In the genomic region with DNA sequence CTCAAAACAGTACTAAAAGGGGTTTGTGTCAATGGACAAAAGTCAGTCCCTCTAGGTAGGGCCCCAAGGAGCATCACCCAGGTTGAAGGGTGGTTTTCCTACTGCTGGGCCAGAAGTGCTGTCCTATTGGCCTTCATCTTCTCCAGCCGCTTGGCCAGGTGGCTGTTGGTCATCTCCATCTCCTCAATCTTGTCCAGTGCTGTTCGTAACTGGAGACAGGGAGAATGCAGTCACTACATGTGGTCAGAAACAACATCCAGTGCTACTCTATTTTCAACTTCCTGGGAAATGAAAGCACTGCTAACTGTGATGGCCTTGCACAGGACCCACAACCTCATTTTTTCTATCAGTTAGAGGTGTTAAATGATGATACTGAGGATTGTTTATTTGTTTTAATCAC, we compare ENCODE assay signal across 12 cellular contexts.
DNase-seq lines count a peak whose midpoint lies in the region; ATAC-seq, FAIRE-seq and TF ChIP-seq lines count a peak whose summit lies in the region.
"Had no signal": no experiment of that assay in that cellular context is flagged by ENCODE, and none has a peak within 500 bp of the region (broad histone marks: within the 10 kb centered on the region; RNA-seq: fewer than 3 reads in every experiment).

No MANE protein-coding gene starts in this region.

- peak overlapping the region; percentile 60 for H3K27ac Mint-ChIP-seq in nephron progenitor cell
- H3K27ac Mint-ChIP-seq: GM23338 had no signal

- no peak for TF ChIP-seq POLR2A in heart left ventricle (IDR thresholded peaks at IDR 0.05)
- TF ChIP-seq POLR2A in K562 (conservative IDR thresholded peaks at IDR 0.05), result 0 out of 2 replicates have a peak, but pooled peaks have one; percentile 34
- no peak for TF ChIP-seq POLR2A in uterus (IDR thresholded peaks at IDR 0.05)

- H3K27ac ChIP-seq in heart left ventricle (peak overlapping the region; percentile 47 to 90 (median 84)), K562 (ENCODE audit: extremely low read depth, low read depth, low read length) (no peak overlapping the region; the same call in 2 of the 3 replicates), uterus (peak overlapping the region; percentile 19 to 75)

- no peak for TF ChIP-seq EP300 in K562 (IDR thresholded peaks at IDR 0.05; ENCODE audit: low read length)

- DNase-seq in heart left ventricle (no peak), left cardiac atrium (no peak), K562 (ENCODE audit: extremely low read depth in 1 of 4, low spot score in 3 of 4) (no peak), nephron progenitor cell (no peak), uterus (no peak), H4 (ENCODE audit: low spot score) (no peak)
- DNase-seq: activated gamma-delta T cell, small intestine had no signal

- H3K9ac ChIP-seq in K562 (ENCODE audit: insufficient read depth in 1 of 2, low read depth in 2 of 2, low read length in 2 of 2), result no peak overlapping the region

- H3K9me3 ChIP-seq in heart left ventricle, result no peaks in the 10 kb centered on the region
- H3K9me3 ChIP-seq in K562 (replicated peaks; ENCODE audit: control insufficient read depth, insufficient read depth, low read depth, low read length), result no peaks in the 10 kb centered on the region
- no peaks in the 10 kb centered on the region for H3K9me3 ChIP-seq in uterus

- no peaks in the 10 kb centered on the region for H3K9me1 ChIP-seq in K562 (ENCODE audit: control insufficient read depth, insufficient read depth, low read length)

- TF ChIP-seq CTCF in heart left ventricle (IDR thresholded peaks at IDR 0.05) (no peak), K562 (IDR thresholded peaks at IDR 0.05 in 2 of 3, conservative IDR thresholded peaks at IDR 0.05 in 1 of 3; ENCODE audit: insufficient read depth in 2 of 3, low read depth in 1 of 3, low read length in 3 of 3) (no peak), nephron progenitor cell (IDR thresholded peaks at IDR 0.05) (no peak), uterus (IDR thresholded peaks at IDR 0.05) (no peak)

- no peak for FAIRE-seq in K562 (lab: Jason Lieb, UNC)
- FAIRE-seq: G401.6, small intestine had no signal

- no peak for TF ChIP-seq RAD21 in K562 (CRISPR knock-in tag; conservative IDR thresholded peaks at IDR 0.05 in 1 of 2, IDR thresholded peaks at IDR 0.05 in 1 of 2)

- H3K4me1 ChIP-seq in heart left ventricle (peaks cover 11 to 73% (median 47%) of the 10 kb centered on the region in 12 donors), K562 (replicated peaks in 1 of 2; ENCODE audit: control insufficient read depth in 2 of 2, insufficient read depth in 2 of 2, low read length in 2 of 2) (peaks cover 0 to 3% of the 10 kb centered on the region in 2 experiments; a peak in 2 of 5 replicates), uterus (peaks cover 0 to 5% of the 10 kb centered on the region in 2 donors)

- peaks cover 84% of the 10 kb centered on the region for H3K36me3 Mint-ChIP-seq in nephron progenitor cell (ENCODE audit: low read depth)

- CTCF ChIA-PET in K562 (lab: Yijun Ruan, JAX; ENCODE audit: low intra/inter-chr PET ratio), result no interaction called here

- intact Hi-C loops in heart left ventricle (cut with DNase I), result loop anchor here in 4 of 10 donors (1.0 to 10.0 kb wide), 5 partner anchors 36 to 63 kb away; a partner anchor contains a TSS
- intact Hi-C loops in left cardiac atrium (cut with DNase I), result no loop called here
- intact Hi-C loops in K562 (cut with micrococcal nuclease), result no loop called here
- intact Hi-C loops in uterus (cut with DNase I; ENCODE audit: low total_unique reads), result no loop called here

- H3K79me2 ChIP-seq in K562 (ENCODE audit: control insufficient read depth, insufficient read depth, low read length), result no peaks in the 10 kb centered on the region

- no peaks in the 10 kb centered on the region for H3K27me3 Mint-ChIP-seq in nephron progenitor cell (ENCODE audit: low read depth, poor library complexity)

- H4K20me1 ChIP-seq in K562 (replicated peaks; ENCODE audit: control insufficient read depth, insufficient read depth, low read length), result no peaks in the 10 kb centered on the region

- no peak overlapping the region for H2AFZ ChIP-seq in K562 (ENCODE audit: low read depth, low read length)
- H2AFZ ChIP-seq: GM23338 had no signal

- H3K4me3 ChIP-seq in heart left ventricle, result peak overlapping the region in 1 of 12 donors; percentile 13
- no peak overlapping the region for H3K4me3 ChIP-seq in K562
- H3K4me3 ChIP-seq in uterus, result no peak overlapping the region
- H3K4me3 ChIP-seq: GM23338 had no signal

- H3K4me3 Mint-ChIP-seq in nephron progenitor cell, result no peak overlapping the region
- H3K4me3 Mint-ChIP-seq: GM23338 had no signal

- no peak overlapping the region for H3K4me2 ChIP-seq in K562 (ENCODE audit: insufficient read depth, low read length)
- H3K4me2 ChIP-seq: GM23338 had no signal

- POLR2A ChIA-PET in K562 (lab: Yijun Ruan, JAX), result interaction anchor here (0.8 to 1.1 kb wide), 2 partner anchors 109 to 156 kb away, joined by 3 to 4 read pairs; a partner anchor contains a TSS

- ATAC-seq in heart left ventricle (peak in 2 of 4 donors; percentile 2 to 17), left cardiac atrium (no peak), K562 (peak; percentile 14; the same call in 2 of the 3 replicates), HG02970 (IDR thresholded peaks at IDR 0.05; ENCODE audit: low FRiP score, unreplicated experiment) (no peak), GM18511 (IDR thresholded peaks at IDR 0.05; ENCODE audit: unreplicated experiment) (no peak)
- ATAC-seq: GM23338 had no signal

- no peaks in the 10 kb centered on the region for H3K27me3 ChIP-seq in heart left ventricle
- H3K27me3 ChIP-seq in K562 (ENCODE audit: control insufficient read depth in 2 of 2, insufficient read depth in 2 of 2, low read length in 2 of 2), result no peaks in the 10 kb centered on the region
- H3K27me3 ChIP-seq in uterus, result no peaks in the 10 kb centered on the region

- WGBS in heart left ventricle, 4 donors, result 57 to 69% (median 63%) methylated on average over 2 of the region's 2 CpGs
- 95% methylated on average over 2 of the region's 2 CpGs for WGBS in K562 (ENCODE audit: insufficient coverage, low coverage, missing lambda C conversion rate)

- in situ Hi-C loops in K562 (cut with MboI), result no loop called here

- peaks cover 10% of the 10 kb centered on the region for H3K4me1 Mint-ChIP-seq in nephron progenitor cell
- H3K4me1 Mint-ChIP-seq: GM23338 had no signal

- no peaks in the 10 kb centered on the region for H3K9me3 Mint-ChIP-seq in nephron progenitor cell
- H3K9me3 Mint-ChIP-seq: GM23338 had no signal

- BruUV-seq in K562 (replicated peaks; lab: Mats Ljungman, UMichigan), result no TSS peak

- H3K36me3 ChIP-seq in heart left ventricle (peaks cover 3 to 97% (median 81%) of the 10 kb centered on the region in 9 donors), K562 (ENCODE audit: control insufficient read depth, insufficient read depth, low read length) (peaks cover 89% of the 10 kb centered on the region), uterus (no peaks in the 10 kb centered on the region)

TF ChIP-seq in K562, 482 proteins besides CTCF, POLR2A, EP300 and RAD21:
- TF ChIP-seq, protein P1, sequence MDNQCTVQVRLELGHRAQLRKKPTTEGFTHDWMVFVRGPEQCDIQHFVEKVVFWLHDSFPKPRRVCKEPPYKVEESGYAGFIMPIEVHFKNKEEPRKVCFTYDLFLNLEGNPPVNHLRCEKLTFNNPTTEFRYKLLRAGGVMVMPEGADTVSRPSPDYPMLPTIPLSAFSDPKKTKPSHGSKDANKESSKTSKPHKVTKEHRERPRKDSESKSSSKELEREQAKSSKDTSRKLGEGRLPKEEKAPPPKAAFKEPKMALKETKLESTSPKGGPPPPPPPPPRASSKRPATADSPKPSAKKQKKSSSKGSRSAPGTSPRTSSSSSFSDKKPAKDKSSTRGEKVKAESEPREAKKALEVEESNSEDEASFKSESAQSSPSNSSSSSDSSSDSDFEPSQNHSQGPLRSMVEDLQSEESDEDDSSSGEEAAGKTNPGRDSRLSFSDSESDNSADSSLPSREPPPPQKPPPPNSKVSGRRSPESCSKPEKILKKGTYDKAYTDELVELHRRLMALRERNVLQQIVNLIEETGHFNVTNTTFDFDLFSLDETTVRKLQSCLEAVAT (IDR thresholded peaks at IDR 0.05), result no peak
- TF ChIP-seq FOXK1 (CRISPR knock-in tag; IDR thresholded peaks at IDR 0.05; ENCODE audit: borderline replicate concordance), result no peak
- no peak for TF ChIP-seq CC2D1A (IDR thresholded peaks at IDR 0.05)
- TF ChIP-seq, protein P2, sequence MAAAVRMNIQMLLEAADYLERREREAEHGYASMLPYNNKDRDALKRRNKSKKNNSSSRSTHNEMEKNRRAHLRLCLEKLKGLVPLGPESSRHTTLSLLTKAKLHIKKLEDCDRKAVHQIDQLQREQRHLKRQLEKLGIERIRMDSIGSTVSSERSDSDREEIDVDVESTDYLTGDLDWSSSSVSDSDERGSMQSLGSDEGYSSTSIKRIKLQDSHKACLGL (CRISPR knock-in tag; IDR thresholded peaks at IDR 0.05; ENCODE audit: borderline replicate concordance, poor library complexity, severe bottlenecking), result no peak
- TF ChIP-seq FOXA3 (CRISPR knock-in tag; conservative IDR thresholded peaks at IDR 0.05 in 1 of 2, IDR thresholded peaks at IDR 0.05 in 1 of 2), result no peak
- TF ChIP-seq, protein P3, sequence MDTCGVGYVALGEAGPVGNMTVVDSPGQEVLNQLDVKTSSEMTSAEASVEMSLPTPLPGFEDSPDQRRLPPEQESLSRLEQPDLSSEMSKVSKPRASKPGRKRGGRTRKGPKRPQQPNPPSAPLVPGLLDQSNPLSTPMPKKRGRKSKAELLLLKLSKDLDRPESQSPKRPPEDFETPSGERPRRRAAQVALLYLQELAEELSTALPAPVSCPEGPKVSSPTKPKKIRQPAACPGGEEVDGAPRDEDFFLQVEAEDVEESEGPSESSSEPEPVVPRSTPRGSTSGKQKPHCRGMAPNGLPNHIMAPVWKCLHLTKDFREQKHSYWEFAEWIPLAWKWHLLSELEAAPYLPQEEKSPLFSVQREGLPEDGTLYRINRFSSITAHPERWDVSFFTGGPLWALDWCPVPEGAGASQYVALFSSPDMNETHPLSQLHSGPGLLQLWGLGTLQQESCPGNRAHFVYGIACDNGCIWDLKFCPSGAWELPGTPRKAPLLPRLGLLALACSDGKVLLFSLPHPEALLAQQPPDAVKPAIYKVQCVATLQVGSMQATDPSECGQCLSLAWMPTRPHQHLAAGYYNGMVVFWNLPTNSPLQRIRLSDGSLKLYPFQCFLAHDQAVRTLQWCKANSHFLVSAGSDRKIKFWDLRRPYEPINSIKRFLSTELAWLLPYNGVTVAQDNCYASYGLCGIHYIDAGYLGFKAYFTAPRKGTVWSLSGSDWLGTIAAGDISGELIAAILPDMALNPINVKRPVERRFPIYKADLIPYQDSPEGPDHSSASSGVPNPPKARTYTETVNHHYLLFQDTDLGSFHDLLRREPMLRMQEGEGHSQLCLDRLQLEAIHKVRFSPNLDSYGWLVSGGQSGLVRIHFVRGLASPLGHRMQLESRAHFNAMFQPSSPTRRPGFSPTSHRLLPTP (IDR thresholded peaks at IDR 0.05; ENCODE audit: borderline replicate concordance, extremely low read depth, insufficient read length), result no peak
- TF ChIP-seq SNIP1 (IDR thresholded peaks at IDR 0.05; ENCODE audit: low read depth), result no peak
